ENCODE assay signal across 11 cellular contexts in genomic region chr1:8061210-8061609, GRCh38. TPM values are rescaled to one million over a fixed set of nuclear protein-coding genes. Genes with fewer than 3 reads are reported as not detected.
DNase-seq lines count a peak whose midpoint lies in the region; ATAC-seq, FAIRE-seq and TF ChIP-seq lines count a peak whose summit lies in the region.
"Had no signal": no experiment of that assay in that cellular context is flagged by ENCODE, and none has a peak within 500 bp of the region (broad histone marks: within the 10 kb centered on the region; RNA-seq: fewer than 3 reads in every experiment).

No MANE protein-coding gene starts in this region.

- no peaks in the 10 kb centered on the region for H3K9me3 Mint-ChIP-seq in activated T-helper 1 cell treated with anti-CD3 and anti-CD28 coated beads, Interleukin-12 subunit alpha, Interleukin-12 subunit beta, Interleukin-2, Interleukin-4 antibody, amounts not matched to agents 30 ng/mL and 10 ng/mL and 1 ng/mL, durations not matched to agents 14 hours and 24 hours and 36 hours
- H3K9me3 Mint-ChIP-seq in activated naive CD8-positive, alpha-beta T cell treated with anti-CD3 and anti-CD28 coated beads, Interleukin-2, amount 50 U/mL, for 24 hours, result no peaks in the 10 kb centered on the region

- H3K4me1 Mint-ChIP-seq in activated T-helper 1 cell treated with anti-CD3 and anti-CD28 coated beads, Interleukin-12 subunit alpha, Interleukin-12 subunit beta, Interleukin-2, Interleukin-4 antibody, amounts not matched to agents 30 ng/mL and 10 ng/mL and 1 ng/mL, durations not matched to agents 14 hours and 24 hours and 36 hours (ENCODE audit: low read depth), result no peaks in the 10 kb centered on the region
- no peaks in the 10 kb centered on the region for H3K4me1 Mint-ChIP-seq in activated naive CD8-positive, alpha-beta T cell treated with anti-CD3 and anti-CD28 coated beads, Interleukin-2, amount 50 U/mL, for 24 hours

- H3K27ac Mint-ChIP-seq in activated T-helper 1 cell treated with anti-CD3 and anti-CD28 coated beads, Interleukin-12 subunit alpha, Interleukin-12 subunit beta, Interleukin-2, Interleukin-4 antibody, amounts not matched to agents 30 ng/mL and 10 ng/mL and 1 ng/mL, durations not matched to agents 14 hours and 24 hours and 36 hours, result no peak overlapping the region
- no peak overlapping the region for H3K27ac Mint-ChIP-seq in activated naive CD8-positive, alpha-beta T cell treated with anti-CD3 and anti-CD28 coated beads, Interleukin-2, amount 50 U/mL, for 24 hours

- no peak for ATAC-seq in activated naive CD8-positive, alpha-beta T cell treated with anti-CD3 and anti-CD28 coated beads, Interleukin-2, amount 50 U/mL, for 24 hours
- ATAC-seq: left lobe of liver had no signal

- no peak overlapping the region for H3K4me3 Mint-ChIP-seq in activated T-helper 1 cell treated with anti-CD3 and anti-CD28 coated beads, Interleukin-12 subunit alpha, Interleukin-12 subunit beta, Interleukin-2, Interleukin-4 antibody, amounts not matched to agents 30 ng/mL and 10 ng/mL and 1 ng/mL, durations not matched to agents 14 hours and 24 hours and 36 hours
- no peak overlapping the region for H3K4me3 Mint-ChIP-seq in activated naive CD8-positive, alpha-beta T cell treated with anti-CD3 and anti-CD28 coated beads, Interleukin-2, amount 50 U/mL, for 24 hours

- H3K27ac ChIP-seq in right atrium auricular region, result peak overlapping the region; percentile 42 to 61

- H3K36me3 Mint-ChIP-seq in activated T-helper 1 cell treated with anti-CD3 and anti-CD28 coated beads, Interleukin-12 subunit alpha, Interleukin-12 subunit beta, Interleukin-2, Interleukin-4 antibody, amounts not matched to agents 30 ng/mL and 10 ng/mL and 1 ng/mL, durations not matched to agents 14 hours and 24 hours and 36 hours (ENCODE audit: low read depth), result no peaks in the 10 kb centered on the region
- no peaks in the 10 kb centered on the region for H3K36me3 Mint-ChIP-seq in activated naive CD8-positive, alpha-beta T cell treated with anti-CD3 and anti-CD28 coated beads, Interleukin-2, amount 50 U/mL, for 24 hours (ENCODE audit: low read depth)

- DNase-seq in H54 (ENCODE audit: insufficient read length, low spot score), result peak; percentile 39
- DNase-seq in amniotic stem cell (lab: John Stamatoyannopoulos, UW), result peak; percentile 61
- DNase-seq in right atrium auricular region (ENCODE audit: low spot score), result peak; percentile 66
- peak; percentile 77 for DNase-seq in smooth muscle cell of the brain vasculature (ENCODE audit: low read depth, low spot score)
- no peak for DNase-seq in NCI-H187 treated with DMSO at 0.1 percent for 48 hours (lab: John Stamatoyannopoulos, UW)
- DNase-seq in activated T-helper 1 cell treated with anti-CD3 and anti-CD28 coated beads, Interleukin-12 subunit alpha, Interleukin-12 subunit beta, Interleukin-2, Interleukin-4 antibody, amounts not matched to agents 30 ng/mL and 10 ng/mL and 1 ng/mL, durations not matched to agents 14 hours and 24 hours and 36 hours (ENCODE audit: low spot score), result no peak
- no peak for DNase-seq in activated naive CD8-positive, alpha-beta T cell treated with anti-CD3 and anti-CD28 coated beads, Interleukin-2, amount 50 U/mL, for 24 hours
- DNase-seq in G401 (ENCODE audit: low spot score), result no peak
- DNase-seq: activated gamma-delta T cell, RPMI8226 had no signal

- no peaks in the 10 kb centered on the region for H3K36me3 ChIP-seq in right atrium auricular region

- no peak for TF ChIP-seq POLR2A in H54 (IDR thresholded peaks at IDR 0.05; ENCODE audit: low read depth, low read length)

- H3K4me3 ChIP-seq in right atrium auricular region, result no peak overlapping the region

- peaks cover 0 to 8% of the 10 kb centered on the region in 2 donors for H3K4me1 ChIP-seq in right atrium auricular region

- no peaks in the 10 kb centered on the region for H3K9me3 ChIP-seq in right atrium auricular region

- no peaks in the 10 kb centered on the region for H3K27me3 ChIP-seq in right atrium auricular region

- intact Hi-C loops in activated T-helper 1 cell treated with anti-CD3 and anti-CD28 coated beads, Interleukin-12 subunit alpha, Interleukin-12 subunit beta, Interleukin-2, Interleukin-4 antibody, amounts not matched to agents 30 ng/mL and 10 ng/mL and 1 ng/mL, durations not matched to agents 14 hours and 24 hours and 36 hours (cut with micrococcal nuclease), result no loop called here

- TF ChIP-seq CTCF in right atrium auricular region (IDR thresholded peaks at IDR 0.05), result no peak

- peaks cover 18% of the 10 kb centered on the region for H3K27me3 Mint-ChIP-seq in activated T-helper 1 cell treated with anti-CD3 and anti-CD28 coated beads, Interleukin-12 subunit alpha, Interleukin-12 subunit beta, Interleukin-2, Interleukin-4 antibody, amounts not matched to agents 30 ng/mL and 10 ng/mL and 1 ng/mL, durations not matched to agents 14 hours and 24 hours and 36 hours (ENCODE audit: insufficient read depth)
- H3K27me3 Mint-ChIP-seq in activated naive CD8-positive, alpha-beta T cell treated with anti-CD3 and anti-CD28 coated beads, Interleukin-2, amount 50 U/mL, for 24 hours, result peaks cover 9% of the 10 kb centered on the region

- peak; percentile 83 for FAIRE-seq in H54 (lab: Jason Lieb, UNC)

- in situ Hi-C loops in G401 (cut with HindIII; ENCODE audit: low sequenced_read_pairs), result no loop called here

RNA-seq across cellular contexts. Expression of gene ERRFI1, which starts 35.1 kb away (rescaled TPM):
- total RNA-seq in right atrium auricular region, result 10 to 100 TPM; 33.0 to 34.5 TPM
- 1.6 and 3.2 TPM in 2 replicates for total RNA-seq in activated T-helper 1 cell treated with anti-CD3 and anti-CD28 coated beads, Interleukin-12 subunit alpha, Interleukin-12 subunit beta, Interleukin-2, Interleukin-4 antibody, amounts not matched to agents 30 ng/mL and 10 ng/mL and 1 ng/mL, durations not matched to agents 14 hours and 24 hours and 36 hours
- total RNA-seq in G401 (2014; rRNA removed; shearing (Covaris generic)), result 165 and 229 TPM in 2 replicates

Comparison
In these comparisons a context has a peak if more than half of its experiments do, and no peak if none do; other contexts are left out.
1. DNase-seq: peak in H54 (single experiment), amniotic stem cell (single experiment), right atrium auricular region (single experiment) and smooth muscle cell of the brain vasculature (single experiment); none in NCI-H187 treated with DMSO at 0.1 percent for 48 hours (single experiment), activated T-helper 1 cell treated with anti-CD3 and anti-CD28 coated beads, Interleukin-12 subunit alpha, Interleukin-12 subunit beta, Interleukin-2, Interleukin-4 antibody, amounts not matched to agents 30 ng/mL and 10 ng/mL and 1 ng/mL, durations not matched to agents 14 hours and 24 hours and 36 hours (single experiment), activated naive CD8-positive, alpha-beta T cell treated with anti-CD3 and anti-CD28 coated beads, Interleukin-2, amount 50 U/mL, for 24 hours (single experiment) and G401 (single experiment).